16 cellular contexts compared by ENCODE assay signal in the genomic region with DNA sequence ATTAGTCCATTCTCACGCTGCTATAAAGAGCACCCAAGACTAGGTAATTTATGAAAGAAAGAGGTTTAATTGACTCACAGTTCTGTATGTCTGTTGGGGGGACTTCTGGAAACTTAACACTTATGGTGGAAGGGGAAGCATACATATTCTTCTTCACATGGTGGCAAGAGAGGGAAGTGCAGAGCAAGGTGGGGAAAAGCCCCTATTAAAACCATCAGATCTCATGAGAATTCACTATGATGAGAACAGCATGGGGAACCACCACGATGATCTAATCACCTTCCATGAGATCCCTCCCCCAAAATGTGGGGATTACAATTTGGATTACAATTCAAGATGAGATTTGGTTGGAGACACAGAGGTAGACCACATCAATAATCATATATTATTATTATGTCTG. TPM values are rescaled to one million over a fixed set of nuclear protein-coding genes. Genes with fewer than 3 reads are reported as not detected.
A peak's percentile ranks its signal among the peaks of the same experiment; 100 is the strongest.
DNase-seq lines count a peak whose midpoint lies in the region; ATAC-seq and TF ChIP-seq lines count a peak whose summit lies in the region.
"Had no signal": no experiment of that assay in that cellular context is flagged by ENCODE, and none has a peak within 500 bp of the region (broad histone marks: within the 10 kb centered on the region; RNA-seq: fewer than 3 reads in every experiment).

No MANE protein-coding gene starts in this region.

- H3K4me3 ChIP-seq in uterus = no peak overlapping the region
- H3K4me3 ChIP-seq: K562, SJCRH30 had no signal

- H3K9me3 Mint-ChIP-seq in naive B cell = no peaks in the 10 kb centered on the region

- peak; percentile 48 for ATAC-seq in GM18861 (IDR thresholded peaks at IDR 0.05; ENCODE audit: unreplicated experiment)
- ATAC-seq in HG03342 (IDR thresholded peaks at IDR 0.05; ENCODE audit: unreplicated experiment) = peak; percentile 77
- ATAC-seq in naive B cell (ENCODE audit: low read depth in 2 of 2) = peak; percentile 71 to 79
- ATAC-seq: K562, PC-3 had no signal

- H3K36me3 ChIP-seq in uterus = no peaks in the 10 kb centered on the region

- no peaks in the 10 kb centered on the region for H3K27me3 ChIP-seq in uterus
- H3K27me3 ChIP-seq: SJCRH30 had no signal

- H3K27ac ChIP-seq in uterus = no peak overlapping the region
- H3K27ac ChIP-seq: C4-2B, RWPE1, SJCRH30 had no signal

- DNase-seq in naive B cell = no peak
- DNase-seq in uterus = no peak
- DNase-seq in NCI-H146 (lab: John Stamatoyannopoulos, UW) = no peak
- DNase-seq in SIG-M5 (lab: John Stamatoyannopoulos, UW) = no peak
- DNase-seq: GDM1, NCI-H1417, NCI-H1930, NCI-H526 treated with DMSO at 0.1 percent for 48 hours, PC-3, SJCRH30 had no signal

- no peak for TF ChIP-seq POLR2A in uterus (IDR thresholded peaks at IDR 0.05)

- H3K4me3 Mint-ChIP-seq in naive B cell = no peak overlapping the region

- H3K27ac Mint-ChIP-seq in naive B cell = peak overlapping the region in 2 of 6 donors; percentile 46 to 60

- no peaks in the 10 kb centered on the region for H3K27me3 Mint-ChIP-seq in naive B cell

- peak; percentile 11 for TF ChIP-seq CTCF in GM12873 (IDR thresholded peaks at IDR 0.05; ENCODE audit: insufficient read depth, low read depth, low read length, missing control alignments)
- TF ChIP-seq CTCF in uterus (IDR thresholded peaks at IDR 0.05) = no peak

- intact Hi-C loops in uterus (cut with DNase I; ENCODE audit: low total_unique reads) = no loop called here

- peaks cover 0 to 5% (median 0%) of the 10 kb centered on the region in 3 donors for H3K4me1 Mint-ChIP-seq in naive B cell

- no peaks in the 10 kb centered on the region for H3K4me1 ChIP-seq in uterus
- H3K4me1 ChIP-seq: SJCRH30 had no signal

- peaks cover 16 to 26% of the 10 kb centered on the region in 2 donors for H3K36me3 Mint-ChIP-seq in naive B cell

- H3K9me3 ChIP-seq in uterus = no peaks in the 10 kb centered on the region
- H3K9me3 ChIP-seq: SJCRH30 had no signal

RNA-seq across cellular contexts. Expression of a gene that starts 25.7 kb away (rescaled TPM):
- 10 to 100 TPM; 40.2 to 59.8 (median 54.2) TPM for polyA plus RNA-seq in naive B cell (ENCODE audit: low read depth in 6 of 6)
- total RNA-seq in uterus = 100 to 1,000 TPM in 1 of 4 donors, 10 to 100 TPM in 3; 18.7 to 124 (median 59.4) TPM

RNA-seq across cellular contexts. Expression of a gene that starts 26.5 kb away (rescaled TPM):
- polyA plus RNA-seq in naive B cell (ENCODE audit: low read depth in 6 of 6) = 10 to 100 TPM; 17.3 to 25.9 (median 22.1) TPM
- 10 to 100 TPM; 15.9 to 63.5 (median 26.5) TPM for total RNA-seq in uterus
